8 cellular contexts compared by ENCODE assay signal in genomic region chr4:108620101-108620932, GRCh38. TPM values are rescaled to one million over a fixed set of nuclear protein-coding genes. Genes with fewer than 3 reads are reported as not detected.
A peak's percentile ranks its signal among the peaks of the same experiment; 100 is the strongest.
DNase-seq lines count a peak whose midpoint lies in the region; ATAC-seq and TF ChIP-seq lines count a peak whose summit lies in the region.

RPL34 (plus strand) TSS chr4:108620576; CDS start chr4:108621960, 1,384 bp downstream.

- peak within 1 kb of the TSS; percentile 92 to 93 for H3K9ac ChIP-seq in liver (ENCODE audit: low read depth in 1 of 2, low read length in 2 of 2)

- H3K9me3 Mint-ChIP-seq in activated CD4-positive, alpha-beta memory T cell treated with anti-CD3 and anti-CD28 coated beads for 36 hours, result peaks cover 8% of the 10 kb centered on the region

- ATAC-seq in GM19438 (IDR thresholded peaks at IDR 0.05; ENCODE audit: low read depth, unreplicated experiment) (peak; percentile 100), HG03575 (IDR thresholded peaks at IDR 0.05; ENCODE audit: extremely low read depth, insufficient number of reproducible peaks, low FRiP score, unreplicated experiment) (peak; percentile 98)

- peaks cover 48% of the 10 kb centered on the region for H3K4me1 Mint-ChIP-seq in activated CD4-positive, alpha-beta memory T cell treated with anti-CD3 and anti-CD28 coated beads for 36 hours (ENCODE audit: low read depth)

- H3K9me3 ChIP-seq in liver (ENCODE audit: control insufficient read depth in 4 of 4, low read length in 3 of 4), result peaks cover 0 to 3% (median 0%) of the 10 kb centered on the region in 4 donors

- TF ChIP-seq CTCF in dorsolateral prefrontal cortex (IDR thresholded peaks at IDR 0.05 in 54 of 56, conservative IDR thresholded peaks at IDR 0.05 in 2 of 56; ENCODE audit: low read depth in 1 of 56, partially characterized antibody in 56 of 56), result peak in 30 of 56 donors; percentile 4 to 57 (median 28)
- TF ChIP-seq CTCF in liver (IDR thresholded peaks at IDR 0.05; ENCODE audit: low read depth, low read length, missing input control), result no peak

- under 1% methylated on average over 32 of the region's 32 CpGs for WGBS in liver

- H3K36me3 Mint-ChIP-seq in activated CD4-positive, alpha-beta memory T cell treated with anti-CD3 and anti-CD28 coated beads for 36 hours, result peaks cover 58% of the 10 kb centered on the region

- CTCF ChIA-PET in activated CD4-positive, alpha-beta memory T cell treated with anti-CD3 and anti-CD28 coated beads for 36 hours (lab: Charles Lee), result interaction anchor here (0.9 to 2.1 kb wide), 2 partner anchors 14 to 601 kb away, joined by 3 to 5 read pairs; no protein-coding TSS in a partner anchor

- peak within 1 kb of the TSS; percentile 88 for H3K4me3 Mint-ChIP-seq in activated CD4-positive, alpha-beta memory T cell treated with anti-CD3 and anti-CD28 coated beads for 36 hours

- POLR2A ChIA-PET in activated CD4-positive, alpha-beta memory T cell treated with anti-CD3 and anti-CD28 coated beads for 36 hours (lab: Charles Lee), result interaction anchor here (0.8 to 3.7 kb wide), 6 partner anchors 30 to 630 kb away, joined by 3 to 23 read pairs (median 4); partner anchors contain the start of genes LEF1 and OSTC

- H3K27me3 Mint-ChIP-seq in activated CD4-positive, alpha-beta memory T cell treated with anti-CD3 and anti-CD28 coated beads for 36 hours, result no peaks in the 10 kb centered on the region

- H3K27me3 ChIP-seq in dorsolateral prefrontal cortex, result no peaks in the 10 kb centered on the region
- no peaks in the 10 kb centered on the region for H3K27me3 ChIP-seq in liver (ENCODE audit: control insufficient read depth in 4 of 4, insufficient read depth in 4 of 4, low read length in 3 of 4)

- intact Hi-C loops in activated CD4-positive, alpha-beta memory T cell treated with anti-CD3 and anti-CD28 coated beads for 36 hours (cut with micrococcal nuclease), result loop anchor here (1.0 to 5.0 kb wide), 7 partner anchors 30 to 1576 kb away; partner anchors contain the start of genes HADH, OSTC and PAPSS1
- intact Hi-C loops in dorsolateral prefrontal cortex (cut with DNase I), result loop anchor here (1.0 to 10.0 kb wide), 4 partner anchors 28 to 1194 kb away; partner anchors contain the start of genes GAR1 (in 1 of the 2), OSTC (in 1 of the 2) and PAPSS1 (in 1 of the 2)

- H3K27ac Mint-ChIP-seq in activated CD4-positive, alpha-beta memory T cell treated with anti-CD3 and anti-CD28 coated beads for 36 hours, result peak within 1 kb of the TSS; percentile 95

- H3K36me3 ChIP-seq in liver (ENCODE audit: control insufficient read depth in 4 of 4, insufficient read depth in 3 of 4, low read depth in 1 of 4, low read length in 3 of 4), result peaks cover 11 to 34% (median 25%) of the 10 kb centered on the region in 4 donors

- peak within 1 kb of the TSS; percentile 53 to 99 (median 83) for H3K4me3 ChIP-seq in dorsolateral prefrontal cortex
- peak within 1 kb of the TSS; percentile 66 to 99 (median 86) for H3K4me3 ChIP-seq in liver (ENCODE audit: low read depth in 1 of 3, low read length in 3 of 3)

- peak; percentile 24 to 40 for TF ChIP-seq RAD21 in liver (IDR thresholded peaks at IDR 0.05)

- H3K4me1 ChIP-seq in liver (ENCODE audit: control insufficient read depth in 4 of 4, insufficient read depth in 4 of 4, low read length in 3 of 4), result peaks cover 1 to 18% (median 10%) of the 10 kb centered on the region in 4 donors

- H3K27ac ChIP-seq in dorsolateral prefrontal cortex (peak within 1 kb of the TSS in 56 of 59 donors; percentile 33 to 90 (median 77)), liver (ENCODE audit: low read depth in 1 of 2, low read length in 2 of 2) (peak within 1 kb of the TSS; percentile 78)

- DNase-seq in CD1c-positive myeloid dendritic cell (ENCODE audit: extremely low spot score) (peak; percentile 99), NCI-H82 treated with DMSO at 0.1 percent for 48 hours (lab: John Stamatoyannopoulos, UW; ENCODE audit: unreplicated experiment) (peak; percentile 93), dorsolateral prefrontal cortex (peak; percentile 94 to 99 (median 98))
- peak; percentile 97 for DNase-seq in activated CD4-positive, alpha-beta memory T cell treated with anti-CD3 and anti-CD28 coated beads for 36 hours
- peak; percentile 99 for DNase-seq in stimulated activated CD4-positive, alpha-beta T cell treated with anti-CD3 and anti-CD28 coated beads, Interleukin-4, amount 100 ng/mL, for 24 hours

TF ChIP-seq in liver, 16 proteins besides CTCF, POLR2A, EP300 and RAD21:
- TF ChIP-seq NR2F2 (IDR thresholded peaks at IDR 0.05) (peak; percentile 93), RXRA (IDR thresholded peaks at IDR 0.05) (peak; percentile 73 to 78), EGR1 (IDR thresholded peaks at IDR 0.05; ENCODE audit: low read depth in 2 of 2) (peak; percentile 97 to 100), ZBTB33 (IDR thresholded peaks at IDR 0.05) (peak; percentile 92), REST (IDR thresholded peaks at IDR 0.05) (peak; percentile 83), HNF4G (IDR thresholded peaks at IDR 0.05) (peak; percentile 49), YY1 (IDR thresholded peaks at IDR 0.05) (peak; percentile 96), HNF4A (conservative IDR thresholded peaks at IDR 0.05) (peak; percentile 60 to 66), GABPA (IDR thresholded peaks at IDR 0.05 in 1 of 2, conservative IDR thresholded peaks at IDR 0.05 in 1 of 2) (peak; percentile 97 to 100), MAX (IDR thresholded peaks at IDR 0.05) (peak; percentile 97), JUND (IDR thresholded peaks at IDR 0.05) (peak; percentile 70 to 79), FOXA2 (IDR thresholded peaks at IDR 0.05) (no peak), SP1 (IDR thresholded peaks at IDR 0.05) (peak; percentile 93), FOXA1 (IDR thresholded peaks at IDR 0.05) (peak; percentile 54), TAF1 (conservative IDR thresholded peaks at IDR 0.05) (peak; percentile 88)
- TF ChIP-seq, protein P1, sequence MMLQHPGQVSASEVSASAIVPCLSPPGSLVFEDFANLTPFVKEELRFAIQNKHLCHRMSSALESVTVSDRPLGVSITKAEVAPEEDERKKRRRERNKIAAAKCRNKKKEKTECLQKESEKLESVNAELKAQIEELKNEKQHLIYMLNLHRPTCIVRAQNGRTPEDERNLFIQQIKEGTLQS (IDR thresholded peaks at IDR 0.05), result peak; percentile 80

RNA-seq across cellular contexts. Expression of gene RPL34, which starts in this region (rescaled TPM):
- 1,000 to 10,000 TPM; 1,653 to 1,658 TPM for total RNA-seq in activated CD4-positive, alpha-beta memory T cell treated with anti-CD3 and anti-CD28 coated beads for 36 hours
- total RNA-seq in dorsolateral prefrontal cortex (100 to 1,000 TPM; 385 to 625 (median 488) TPM), liver (100 to 1,000 TPM; 138 to 495 TPM)
- 1,000 to 10,000 TPM in 1 of 2 donors, 100 to 1,000 TPM in 1; 526 to 1,016 TPM for polyA plus RNA-seq in liver

Comparison
In these comparisons a context has a peak if more than half of its experiments do, and no peak if none do; other contexts are left out.
1. Peak in every context shown above with its lines: DNase-seq, ATAC-seq, H3K4me3 ChIP-seq and H3K27ac ChIP-seq.